In the genomic region with DNA sequence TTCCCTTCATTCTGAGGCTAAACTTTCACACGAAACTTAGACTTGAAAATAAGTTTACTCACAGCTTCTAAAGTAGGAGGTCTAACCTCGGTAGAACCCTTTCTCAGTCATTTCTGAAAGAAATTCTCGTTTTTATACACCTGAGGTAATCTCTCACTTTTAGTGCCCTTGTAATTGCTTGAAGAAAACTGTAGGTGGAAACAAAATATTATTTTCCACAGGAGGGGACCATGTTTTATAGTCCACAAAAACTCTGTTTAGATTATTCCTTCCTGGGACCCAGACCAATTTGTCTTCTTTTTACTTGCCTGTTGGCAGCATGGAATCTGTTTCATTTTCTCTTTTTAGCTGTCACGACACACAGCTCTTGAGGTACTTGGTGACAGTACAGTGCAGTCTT, we compare ENCODE assay signal across 13 cellular contexts. TPM values are rescaled to one million over a fixed set of nuclear protein-coding genes. Genes with fewer than 3 reads are reported as not detected.
A peak's percentile ranks its signal among the peaks of the same experiment; 100 is the strongest.
DNase-seq lines count a peak whose midpoint lies in the region; ATAC-seq and TF ChIP-seq lines count a peak whose summit lies in the region.
"Had no signal": no experiment of that assay in that cellular context is flagged by ENCODE, and none has a peak within 500 bp of the region (broad histone marks: within the 10 kb centered on the region; RNA-seq: fewer than 3 reads in every experiment).

No MANE protein-coding gene starts in this region.

- ATAC-seq in stimulated activated effector memory CD8-positive, alpha-beta T cell treated with anti-CD3 and anti-CD28 coated beads, Interleukin-12 subunit alpha, Interleukin-12 subunit beta, amount 100 ng/mL, for 72 hours, result no peak
- ATAC-seq in GM19328 (IDR thresholded peaks at IDR 0.05; ENCODE audit: unreplicated experiment), result no peak

- H3K9me3 ChIP-seq in OCI-LY1 (ENCODE audit: low read length) (no peaks in the 10 kb centered on the region), ovary (no peaks in the 10 kb centered on the region)
- H3K9me3 ChIP-seq: BLaER1 treated with 17β-estradiol and CSF1 and Interleukin-3, amounts not matched to agents 10 nM and 100 nM; SK-N-SH had no signal

- POLR2A ChIA-PET in RWPE1 (lab: Yijun Ruan, JAX; ENCODE audit: low non-redundant PET), result no interaction called here

- H3K9ac ChIP-seq in OCI-LY1 (ENCODE audit: low read length), result peak overlapping the region; percentile 99
- H3K9ac ChIP-seq: BLaER1 treated with 17β-estradiol and CSF1 and Interleukin-3, amounts not matched to agents 10 nM and 100 nM; SK-N-SH had no signal

- intact Hi-C loops in activated naive CD4-positive, alpha-beta T cell treated with anti-CD3 and anti-CD28 coated beads for 36 hours (cut with micrococcal nuclease), result loop anchor here (1.0 to 10.0 kb wide), 9 partner anchors 208 to 1142 kb away; no protein-coding TSS in a partner anchor
- intact Hi-C loops in ovary (cut with DNase I), result no loop called here

- WGBS in ovary, 3 donors, result no CpG with 5 or more reads among the region's 4 CpGs

- TF ChIP-seq POLR2A in ovary (IDR thresholded peaks at IDR 0.05), result no peak

- no peak for TF ChIP-seq EP300 in ovary (IDR thresholded peaks at IDR 0.05)

- no peaks in the 10 kb centered on the region for H4K20me1 ChIP-seq in OCI-LY1 (ENCODE audit: insufficient read depth, low read length)
- H4K20me1 ChIP-seq: BLaER1 treated with 17β-estradiol and CSF1 and Interleukin-3, amounts not matched to agents 10 nM and 100 nM had no signal

- TF ChIP-seq CTCF in OCI-LY1 (IDR thresholded peaks at IDR 0.05; ENCODE audit: low read length) (peak; percentile 26; the same call in 1 of the 2 replicates), RWPE1 (conservative IDR thresholded peaks at IDR 0.05; ENCODE audit: low read depth) (no peak), ovary (IDR thresholded peaks at IDR 0.05) (no peak)

- peak overlapping the region; percentile 82 for H3K4me2 ChIP-seq in OCI-LY1 (ENCODE audit: low read length)
- H3K4me2 ChIP-seq: BLaER1 treated with 17β-estradiol and CSF1 and Interleukin-3, amounts not matched to agents 10 nM and 100 nM; SK-N-SH; smooth muscle cell had no signal

- H3K4me3 Mint-ChIP-seq in activated naive CD4-positive, alpha-beta T cell treated with anti-CD3 and anti-CD28 coated beads for 36 hours, result peak overlapping the region; percentile 87
- H3K4me3 Mint-ChIP-seq in stimulated activated effector memory CD8-positive, alpha-beta T cell treated with anti-CD3 and anti-CD28 coated beads, Interleukin-12 subunit alpha, Interleukin-12 subunit beta, amount 100 ng/mL, for 72 hours, result peak overlapping the region; percentile 86

- no peaks in the 10 kb centered on the region for H3K9me3 Mint-ChIP-seq in activated naive CD4-positive, alpha-beta T cell treated with anti-CD3 and anti-CD28 coated beads for 36 hours
- no peaks in the 10 kb centered on the region for H3K9me3 Mint-ChIP-seq in stimulated activated effector memory CD8-positive, alpha-beta T cell treated with anti-CD3 and anti-CD28 coated beads, Interleukin-12 subunit alpha, Interleukin-12 subunit beta, amount 100 ng/mL, for 72 hours

- no peak for DNase-seq in activated naive CD4-positive, alpha-beta T cell treated with anti-CD3 and anti-CD28 coated beads for 36 hours
- no peak for DNase-seq in activated naive CD4-positive, alpha-beta T cell treated with Interleukin-2 at 50 U/mL for 16 hours
- DNase-seq in epithelial cell of prostate (ENCODE audit: low read depth, low spot score), result no peak
- no peak for DNase-seq in stimulated activated effector memory CD8-positive, alpha-beta T cell treated with anti-CD3 and anti-CD28 coated beads, Interleukin-12 subunit alpha, Interleukin-12 subunit beta, amount 100 ng/mL, for 72 hours (ENCODE audit: low spot score in 2 of 2)
- DNase-seq in RWPE1 (ENCODE audit: low spot score), result no peak
- no peak for DNase-seq in ovary
- DNase-seq: activated effector memory CD4-positive, alpha-beta T cell treated with Interleukin-2 at 50 U/mL for 16 hours; NCI-H1048; SK-N-SH had no signal

- H3K36me3 Mint-ChIP-seq in activated naive CD4-positive, alpha-beta T cell treated with anti-CD3 and anti-CD28 coated beads for 36 hours (ENCODE audit: low read depth), result peaks cover 8% of the 10 kb centered on the region
- peaks cover 31% of the 10 kb centered on the region for H3K36me3 Mint-ChIP-seq in stimulated activated effector memory CD8-positive, alpha-beta T cell treated with anti-CD3 and anti-CD28 coated beads, Interleukin-12 subunit alpha, Interleukin-12 subunit beta, amount 100 ng/mL, for 72 hours

- H3K27me3 ChIP-seq in OCI-LY1 (ENCODE audit: insufficient read depth, low read length) (no peaks in the 10 kb centered on the region), ovary (no peaks in the 10 kb centered on the region)
- H3K27me3 ChIP-seq: BLaER1 treated with 17β-estradiol and CSF1 and Interleukin-3, amounts not matched to agents 10 nM and 100 nM had no signal

- peaks cover 47% of the 10 kb centered on the region for H3K79me2 ChIP-seq in OCI-LY1 (ENCODE audit: insufficient read depth, low read length)

- H3K9me2 ChIP-seq in OCI-LY1 (ENCODE audit: low read depth, low read length), result no peaks in the 10 kb centered on the region
- H3K9me2 ChIP-seq: SK-N-SH had no signal

- no peaks in the 10 kb centered on the region for H3K27me3 Mint-ChIP-seq in activated naive CD4-positive, alpha-beta T cell treated with anti-CD3 and anti-CD28 coated beads for 36 hours (ENCODE audit: low read depth)

- H2AFZ ChIP-seq in OCI-LY1 (ENCODE audit: low read length), result no peak overlapping the region

- peak overlapping the region; percentile 96 for H3K27ac Mint-ChIP-seq in activated naive CD4-positive, alpha-beta T cell treated with anti-CD3 and anti-CD28 coated beads for 36 hours
- H3K27ac Mint-ChIP-seq in stimulated activated effector memory CD8-positive, alpha-beta T cell treated with anti-CD3 and anti-CD28 coated beads, Interleukin-12 subunit alpha, Interleukin-12 subunit beta, amount 100 ng/mL, for 72 hours, result peak overlapping the region; percentile 97

- H3K27ac ChIP-seq in OCI-LY1 (ENCODE audit: low read depth, low read length, poor library complexity, severe bottlenecking) (peak overlapping the region; percentile 93), epithelial cell of prostate (peak overlapping the region; percentile 76), RWPE1 (no peak overlapping the region), ovary (no peak overlapping the region)
- H3K27ac ChIP-seq: BLaER1 treated with 17β-estradiol and CSF1 and Interleukin-3, amounts not matched to agents 10 nM and 100 nM had no signal

- H3K4me1 ChIP-seq in OCI-LY1 (ENCODE audit: insufficient read depth, low read length, severe bottlenecking), result peaks cover 33% of the 10 kb centered on the region
- H3K4me1 ChIP-seq in ovary (ENCODE audit: insufficient read depth), result no peaks in the 10 kb centered on the region
- H3K4me1 ChIP-seq: BLaER1 treated with 17β-estradiol and CSF1 and Interleukin-3, amounts not matched to agents 10 nM and 100 nM had no signal

- H3K36me3 ChIP-seq in OCI-LY1 (ENCODE audit: insufficient read depth, low read length), result peaks cover 30% of the 10 kb centered on the region
- no peaks in the 10 kb centered on the region for H3K36me3 ChIP-seq in ovary
- H3K36me3 ChIP-seq: BLaER1 treated with 17β-estradiol and CSF1 and Interleukin-3, amounts not matched to agents 10 nM and 100 nM had no signal

- peaks cover 20% of the 10 kb centered on the region for H3K4me1 Mint-ChIP-seq in activated naive CD4-positive, alpha-beta T cell treated with anti-CD3 and anti-CD28 coated beads for 36 hours (ENCODE audit: low read depth)
- no peaks in the 10 kb centered on the region for H3K4me1 Mint-ChIP-seq in stimulated activated effector memory CD8-positive, alpha-beta T cell treated with anti-CD3 and anti-CD28 coated beads, Interleukin-12 subunit alpha, Interleukin-12 subunit beta, amount 100 ng/mL, for 72 hours

- no peaks in the 10 kb centered on the region for H3F3A ChIP-seq in OCI-LY1 (ENCODE audit: insufficient read depth, low read length)

- CTCF ChIA-PET in activated naive CD4-positive, alpha-beta T cell treated with anti-CD3 and anti-CD28 coated beads for 36 hours (lab: Charles Lee), result no interaction called here
- CTCF ChIA-PET in RWPE1 (lab: Yijun Ruan, JAX), result no interaction called here

- H3K4me3 ChIP-seq in OCI-LY1 (ENCODE audit: low read depth, low read length, poor library complexity, severe bottlenecking), result peak overlapping the region; percentile 99
- H3K4me3 ChIP-seq in ovary, result no peak overlapping the region
- H3K4me3 ChIP-seq: BLaER1 treated with 17β-estradiol and CSF1 and Interleukin-3, amounts not matched to agents 10 nM and 100 nM; smooth muscle cell had no signal

RNA-seq across cellular contexts. Expression of a gene that starts 0.9 kb away (rescaled TPM):
- 100 to 1,000 TPM in 1 of 2 experiments, 10 to 100 TPM in 1; 97.2 to 103 TPM for total RNA-seq in activated naive CD4-positive, alpha-beta T cell treated with anti-CD3 and anti-CD28 coated beads for 36 hours
- not detected for total RNA-seq in ovary
- polyA plus RNA-seq in ovary, result not detected
- total RNA-seq: smooth muscle cell had no signal
- polyA plus RNA-seq: SK-N-SH, smooth muscle cell had no signal

Comparison
In these comparisons a context has a peak if more than half of its experiments do, and no peak if none do; other contexts are left out.
1. H3K27ac ChIP-seq: peak in OCI-LY1 (single experiment) and epithelial cell of prostate (single experiment); none in RWPE1 (single experiment) and ovary (0 of 2).